In genomic region chr17:35705230-35705629, GRCh38 we compare ENCODE assay signal across 33 cellular contexts. TPM values are rescaled to one million over a fixed set of nuclear protein-coding genes. Genes with fewer than 3 reads are reported as not detected.
"Had no signal": no experiment of that assay in that cellular context is flagged by ENCODE, and none has a peak within 500 bp of the region (broad histone marks: within the 10 kb centered on the region; RNA-seq: fewer than 3 reads in every experiment).

No MANE protein-coding gene starts in this region.

- H3K9me3 ChIP-seq: ascending aorta, Peyer's patch, SJSA1 had no signal

- H3K4me2 ChIP-seq: KMS-11 had no signal

- H3K4me3 Mint-ChIP-seq: activated CD4-positive, alpha-beta T cell treated with anti-CD3 and anti-CD28 coated beads, Interleukin-2, amount 10 ng/mL, durations not matched to agents 24 days and 14 days; activated CD8-positive, alpha-beta T cell treated with anti-CD3 and anti-CD28 coated beads for 36 hours; activated naive CD4-positive, alpha-beta T cell treated with anti-CD3 and anti-CD28 coated beads, Interleukin-2, amount 50 U/mL, for 24 hours; activated naive CD8-positive, alpha-beta T cell treated with anti-CD3 and anti-CD28 coated beads, Interleukin-2, amount 10 ng/mL, durations not matched to agents 7 days and 5 days; central memory CD8-positive, alpha-beta T cell had no signal

- H3K27ac ChIP-seq: ascending aorta, KMS-11, Peyer's patch, SJSA1 had no signal

- H3K4me3 ChIP-seq: ascending aorta, cardiac muscle cell, Peyer's patch, SJSA1 had no signal

- DNase-seq: activated CD4-positive, alpha-beta T cell treated with anti-CD3 and anti-CD28 coated beads, Interleukin-2, amount 10 ng/mL, durations not matched to agents 24 days and 14 days; activated CD4-positive, alpha-beta T cell treated with anti-CD3 and anti-CD28 coated beads, Interleukin-2, amount 50 U/mL, for 4 hours; activated CD8-positive, alpha-beta T cell treated with anti-CD3 and anti-CD28 coated beads for 36 hours; activated gamma-delta T cell; activated naive CD4-positive, alpha-beta T cell treated with Interleukin-2 at 50 U/mL for 16 hours; activated naive CD8-positive, alpha-beta T cell treated with anti-CD3 and anti-CD28 coated beads, Interleukin-2, amount 10 ng/mL, durations not matched to agents 7 days and 5 days; activated T-cell treated with anti-CD3 and anti-CD28 coated beads, Interleukin-2, amount 50 U/mL, for 1 hour; amygdala; NCI-H1092 treated with DMSO at 0.1 percent for 48 hours; NCI-H146; NCI-H187; NCI-H2029 treated with DMSO at 0.1 percent for 48 hours; NCI-H2171 treated with DMSO at 0.1 percent for 48 hours; NCI-H2227 treated with DMSO at 0.1 percent for 48 hours; NCI-H446; NCI-H510A treated with DMSO at 0.1 percent for 48 hours; NCI-H526 treated with DMSO at 0.1 percent for 48 hours; Peyer's patch; RPMI8226; SHP77 treated with DMSO at 0.1 percent for 48 hours; T1000 had no signal

- H3K4me1 ChIP-seq: Peyer's patch, SJSA1 had no signal

- H3K27me3 Mint-ChIP-seq: activated CD4-positive, alpha-beta T cell treated with anti-CD3 and anti-CD28 coated beads, Interleukin-2, amount 10 ng/mL, durations not matched to agents 24 days and 14 days; activated CD8-positive, alpha-beta T cell treated with anti-CD3 and anti-CD28 coated beads for 36 hours; activated naive CD4-positive, alpha-beta T cell treated with anti-CD3 and anti-CD28 coated beads, Interleukin-2, amount 50 U/mL, for 24 hours; activated naive CD8-positive, alpha-beta T cell treated with anti-CD3 and anti-CD28 coated beads, Interleukin-2, amount 10 ng/mL, durations not matched to agents 7 days and 5 days; central memory CD8-positive, alpha-beta T cell had no signal

- H3K36me3 ChIP-seq: cardiac muscle cell had no signal

- H3K9me3 Mint-ChIP-seq: activated CD8-positive, alpha-beta T cell treated with anti-CD3 and anti-CD28 coated beads for 36 hours; activated naive CD4-positive, alpha-beta T cell treated with anti-CD3 and anti-CD28 coated beads, Interleukin-2, amount 50 U/mL, for 24 hours; activated T-helper 2 cell treated with anti-CD3 and anti-CD28 coated beads, Interferon-gamma antibody, Interleukin-2, Interleukin-4, amounts not matched to agents 10 μg/mL and 5 μg/mL and 100 μg/mL, durations not matched to agents 14 hours and 24 hours and 36 hours had no signal

- H3K27me3 ChIP-seq: ascending aorta, cardiac muscle cell, Peyer's patch, SJSA1 had no signal

- H3K27ac Mint-ChIP-seq: activated CD4-positive, alpha-beta T cell treated with anti-CD3 and anti-CD28 coated beads, Interleukin-2, amount 10 ng/mL, durations not matched to agents 24 days and 14 days; activated CD8-positive, alpha-beta T cell treated with anti-CD3 and anti-CD28 coated beads for 36 hours; activated naive CD4-positive, alpha-beta T cell treated with anti-CD3 and anti-CD28 coated beads, Interleukin-2, amount 50 U/mL, for 24 hours; activated naive CD8-positive, alpha-beta T cell treated with anti-CD3 and anti-CD28 coated beads, Interleukin-2, amount 10 ng/mL, durations not matched to agents 7 days and 5 days; activated T-helper 2 cell treated with anti-CD3 and anti-CD28 coated beads, Interferon-gamma antibody, Interleukin-2, Interleukin-4, amounts not matched to agents 10 μg/mL and 5 μg/mL and 100 μg/mL, durations not matched to agents 14 hours and 24 hours and 36 hours had no signal

- H3K9ac ChIP-seq: KMS-11 had no signal

RNA-seq across cellular contexts. Expression of gene GAS2L2, which starts 47.8 kb away (rescaled TPM):
- total RNA-seq: activated CD4-positive, alpha-beta T cell treated with anti-CD3 and anti-CD28 coated beads, Interleukin-2, amount 10 ng/mL, durations not matched to agents 24 days and 14 days; activated T-helper 2 cell treated with anti-CD3 and anti-CD28 coated beads, Interferon-gamma antibody, Interleukin-2, Interleukin-4, amounts not matched to agents 10 μg/mL and 5 μg/mL and 100 μg/mL, durations not matched to agents 14 hours and 24 hours and 36 hours; ascending aorta; cardiac muscle cell; LHCN-M2; PC-3; Peyer's patch; SJSA1; T-helper 1 cell treated with Interleukin-12 subunit alpha and Interleukin-12 subunit beta and Interleukin-4 antibody, amounts not matched to agents 30 ng/mL and 1 ng/mL, for 36 hours; T-helper 2 cell treated with Interferon-gamma antibody and Interleukin-4, amounts not matched to agents 100 ng/mL and 5 ng/mL, for 36 hours had no signal

RNA-seq across cellular contexts. Expression of gene C17orf50, which starts 55.5 kb away (rescaled TPM):
- total RNA-seq: activated CD4-positive, alpha-beta T cell treated with anti-CD3 and anti-CD28 coated beads, Interleukin-2, amount 10 ng/mL, durations not matched to agents 24 days and 14 days; activated CD8-positive, alpha-beta memory T cell treated with anti-CD3 and anti-CD28 coated beads for 36 hours; activated CD8-positive, alpha-beta T cell treated with anti-CD3 and anti-CD28 coated beads for 36 hours; activated naive CD8-positive, alpha-beta T cell treated with anti-CD3 and anti-CD28 coated beads, Interleukin-2, amount 10 ng/mL, durations not matched to agents 7 days and 5 days; activated T-helper 2 cell treated with anti-CD3 and anti-CD28 coated beads, Interferon-gamma antibody, Interleukin-2, Interleukin-4, amounts not matched to agents 10 μg/mL and 5 μg/mL and 100 μg/mL, durations not matched to agents 14 hours and 24 hours and 36 hours; ascending aorta; LHCN-M2; PC-3; Peyer's patch; SJSA1; T-helper 1 cell treated with Interleukin-12 subunit alpha and Interleukin-12 subunit beta and Interleukin-4 antibody, amounts not matched to agents 30 ng/mL and 1 ng/mL, for 36 hours; T-helper 2 cell treated with Interferon-gamma antibody and Interleukin-4, amounts not matched to agents 100 ng/mL and 5 ng/mL, for 36 hours had no signal
